In the genomic region with DNA sequence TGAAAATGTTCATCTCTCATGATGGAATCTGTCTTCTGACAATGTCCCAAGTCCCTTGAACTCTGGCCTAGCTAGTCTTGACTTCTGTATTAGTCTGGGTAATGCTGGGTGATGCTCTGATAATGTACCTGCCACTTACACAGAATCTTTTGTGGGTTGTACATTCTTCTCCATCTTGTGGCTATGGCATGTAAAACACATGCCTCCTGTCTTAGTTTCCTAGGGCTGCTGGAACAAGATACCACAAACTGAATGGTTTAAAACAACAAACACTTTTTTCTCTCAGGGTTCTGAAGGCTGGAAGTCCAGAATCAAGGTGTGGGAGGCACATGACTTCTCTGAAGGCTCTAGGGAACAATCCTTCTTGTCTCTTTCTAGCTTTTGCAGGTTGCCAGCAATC, we compare ENCODE assay signal across 21 cellular contexts.
"Had no signal": no experiment of that assay in that cellular context is flagged by ENCODE, and none has a peak within 500 bp of the region (broad histone marks: within the 10 kb centered on the region; RNA-seq: fewer than 3 reads in every experiment).

No MANE protein-coding gene starts in this region.

- H3K4me3 ChIP-seq: ascending aorta, coronary artery, gastrocnemius medialis, left lung, neural progenitor cell, right atrium auricular region, skin epidermis, tibial nerve, uterus had no signal

- H3K4me1 Mint-ChIP-seq: activated naive CD4-positive, alpha-beta T cell treated with anti-CD3 and anti-CD28 coated beads, Interleukin-2, amount 10 ng/mL, durations not matched to agents 7 days and 5 days; activated naive CD8-positive, alpha-beta T cell treated with anti-CD3 and anti-CD28 coated beads, Interleukin-2, amount 50 U/mL, for 24 hours; naive B cell; neural progenitor cell had no signal

- DNase-seq: activated CD4-positive, alpha-beta T cell treated with anti-CD3 and anti-CD28 coated beads, Interleukin-2, amount 50 U/mL, for 1 hour; activated CD8-positive, alpha-beta memory T cell treated with anti-CD3 and anti-CD28 coated beads, Interleukin-2, amount 50 U/mL, for 4 hours; activated effector memory CD4-positive, alpha-beta T cell treated with Interleukin-2 at 50 U/mL for 16 hours; activated naive CD4-positive, alpha-beta T cell treated with anti-CD3 and anti-CD28 coated beads, Interleukin-2, amount 10 ng/mL, durations not matched to agents 7 days and 5 days; activated naive CD8-positive, alpha-beta T cell treated with anti-CD3 and anti-CD28 coated beads, Interleukin-2, amount 50 U/mL, for 24 hours; activated T-cell treated with anti-CD3 and anti-CD28 coated beads, Interleukin-2, amount 50 U/mL, for 48 hours; caudate nucleus; gastrocnemius medialis; head of caudate nucleus; left lung; naive B cell; uterus had no signal

- H3K4me3 Mint-ChIP-seq: activated naive CD4-positive, alpha-beta T cell treated with anti-CD3 and anti-CD28 coated beads, Interleukin-2, amount 10 ng/mL, durations not matched to agents 7 days and 5 days; activated naive CD8-positive, alpha-beta T cell treated with anti-CD3 and anti-CD28 coated beads, Interleukin-2, amount 50 U/mL, for 24 hours; naive B cell; neural progenitor cell; stimulated activated naive CD8-positive, alpha-beta T cell treated with anti-CD3 and anti-CD28 coated beads, Interleukin-15, Interleukin-2, amounts not matched to agents 100 ng/mL and 50 ng/mL, for 24 hours; T-helper 1 cell treated with Interleukin-12 subunit alpha and Interleukin-12 subunit beta and Interleukin-4 antibody, amounts not matched to agents 30 μg/mL and 1 μg/mL, for 36 hours had no signal

- H3K4me1 ChIP-seq: ascending aorta, gastrocnemius medialis, left lung, neural progenitor cell, right atrium auricular region, tibial nerve, uterus had no signal

- H3K9me3 Mint-ChIP-seq: activated naive CD4-positive, alpha-beta T cell treated with anti-CD3 and anti-CD28 coated beads, Interleukin-2, amount 10 ng/mL, durations not matched to agents 7 days and 5 days; activated naive CD8-positive, alpha-beta T cell treated with anti-CD3 and anti-CD28 coated beads, Interleukin-2, amount 50 U/mL, for 24 hours; naive B cell; neural progenitor cell; stimulated activated naive CD8-positive, alpha-beta T cell treated with anti-CD3 and anti-CD28 coated beads, Interleukin-15, Interleukin-2, amounts not matched to agents 100 ng/mL and 50 ng/mL, for 24 hours; T-helper 1 cell treated with Interleukin-12 subunit alpha and Interleukin-12 subunit beta and Interleukin-4 antibody, amounts not matched to agents 30 μg/mL and 1 μg/mL, for 36 hours had no signal

- H3K27me3 Mint-ChIP-seq: activated naive CD4-positive, alpha-beta T cell treated with anti-CD3 and anti-CD28 coated beads, Interleukin-2, amount 10 ng/mL, durations not matched to agents 7 days and 5 days; activated naive CD8-positive, alpha-beta T cell treated with anti-CD3 and anti-CD28 coated beads, Interleukin-2, amount 50 U/mL, for 24 hours; progenitor cell of endocrine pancreas had no signal

- H3K4me2 ChIP-seq: neural progenitor cell had no signal

- H3K27me3 ChIP-seq: ascending aorta, gastrocnemius medialis, left lung, neural progenitor cell, right atrium auricular region, tibial nerve, uterus had no signal

- H3K36me3 Mint-ChIP-seq: activated naive CD4-positive, alpha-beta T cell treated with anti-CD3 and anti-CD28 coated beads, Interleukin-2, amount 10 ng/mL, durations not matched to agents 7 days and 5 days; naive B cell; neural progenitor cell had no signal

- H3K27ac ChIP-seq: ascending aorta, coronary artery, gastrocnemius medialis, left lung, neural progenitor cell, right atrium auricular region, skin epidermis, tibial nerve, uterus had no signal

- H3K9me3 ChIP-seq: ascending aorta, gastrocnemius medialis, left lung, right atrium auricular region, tibial nerve, uterus had no signal

- H3K9ac ChIP-seq: neural progenitor cell had no signal

- H2AFZ ChIP-seq: neural progenitor cell had no signal

- ATAC-seq: activated naive CD8-positive, alpha-beta T cell treated with anti-CD3 and anti-CD28 coated beads, Interleukin-2, amount 50 U/mL, for 24 hours; gastrocnemius medialis; left lung had no signal

- H3K36me3 ChIP-seq: ascending aorta, gastrocnemius medialis, left lung, neural progenitor cell, right atrium auricular region, tibial nerve, uterus had no signal

- H3K27ac Mint-ChIP-seq: activated naive CD4-positive, alpha-beta T cell treated with anti-CD3 and anti-CD28 coated beads, Interleukin-2, amount 10 ng/mL, durations not matched to agents 7 days and 5 days; activated naive CD8-positive, alpha-beta T cell treated with anti-CD3 and anti-CD28 coated beads, Interleukin-2, amount 50 U/mL, for 24 hours; naive B cell; neural progenitor cell; progenitor cell of endocrine pancreas; stimulated activated naive CD8-positive, alpha-beta T cell treated with anti-CD3 and anti-CD28 coated beads, Interleukin-15, Interleukin-2, amounts not matched to agents 100 ng/mL and 50 ng/mL, for 24 hours; T-helper 1 cell treated with Interleukin-12 subunit alpha and Interleukin-12 subunit beta and Interleukin-4 antibody, amounts not matched to agents 30 μg/mL and 1 μg/mL, for 36 hours had no signal
